In genomic region chr2:28613616-28614501, GRCh38 we compare ENCODE assay signal across 1 cellular context.
TF ChIP-seq lines count a peak whose summit lies in the region.

No MANE protein-coding gene starts in this region.

TF ChIP-seq in HEK293, 187 proteins besides CTCF, POLR2A, EP300 and RAD21 (continued from another document and continues in another):
- TF ChIP-seq, protein P1, sequence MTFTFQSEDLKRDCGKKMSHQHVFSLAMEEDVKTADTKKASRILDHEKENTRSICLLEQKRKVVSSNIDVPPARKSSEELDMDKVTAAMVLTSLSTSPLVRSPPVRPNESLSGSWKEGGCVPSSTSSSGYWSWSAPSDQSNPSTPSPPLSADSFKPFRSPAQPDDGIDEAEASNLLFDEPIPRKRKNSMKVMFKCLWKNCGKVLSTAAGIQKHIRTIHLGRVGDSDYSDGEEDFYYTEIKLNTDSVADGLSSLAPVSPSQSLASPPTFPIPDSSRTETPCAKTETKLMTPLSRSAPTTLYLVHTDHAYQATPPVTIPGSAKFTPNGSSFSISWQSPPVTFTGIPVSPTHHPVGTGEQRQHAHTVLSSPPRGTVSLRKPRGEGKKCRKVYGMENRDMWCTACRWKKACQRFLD (tag by site-specific recombination; IDR thresholded peaks at IDR 0.05): no peak
- no peak for TF ChIP-seq ZNF202 (tag by site-specific recombination; IDR thresholded peaks at IDR 0.05; ENCODE audit: borderline replicate concordance)
- TF ChIP-seq HOXD13 (CRISPR knock-in tag; IDR thresholded peaks at IDR 0.05; ENCODE audit: borderline replicate concordance): no peak
- no peak for TF ChIP-seq HOXA7 (CRISPR knock-in tag; IDR thresholded peaks at IDR 0.05; ENCODE audit: borderline replicate concordance)
- TF ChIP-seq, protein P2, sequence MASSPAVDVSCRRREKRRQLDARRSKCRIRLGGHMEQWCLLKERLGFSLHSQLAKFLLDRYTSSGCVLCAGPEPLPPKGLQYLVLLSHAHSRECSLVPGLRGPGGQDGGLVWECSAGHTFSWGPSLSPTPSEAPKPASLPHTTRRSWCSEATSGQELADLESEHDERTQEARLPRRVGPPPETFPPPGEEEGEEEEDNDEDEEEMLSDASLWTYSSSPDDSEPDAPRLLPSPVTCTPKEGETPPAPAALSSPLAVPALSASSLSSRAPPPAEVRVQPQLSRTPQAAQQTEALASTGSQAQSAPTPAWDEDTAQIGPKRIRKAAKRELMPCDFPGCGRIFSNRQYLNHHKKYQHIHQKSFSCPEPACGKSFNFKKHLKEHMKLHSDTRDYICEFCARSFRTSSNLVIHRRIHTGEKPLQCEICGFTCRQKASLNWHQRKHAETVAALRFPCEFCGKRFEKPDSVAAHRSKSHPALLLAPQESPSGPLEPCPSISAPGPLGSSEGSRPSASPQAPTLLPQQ (tag by site-specific recombination; IDR thresholded peaks at IDR 0.05): peak; percentile 54; the same call in 1 of the 2 replicates
- TF ChIP-seq ZFP37 (tag by site-specific recombination; IDR thresholded peaks at IDR 0.05): 0 out of 2 replicates have a peak, but pooled peaks have one; percentile 25
- TF ChIP-seq ZNF654 (tag by site-specific recombination; IDR thresholded peaks at IDR 0.05; ENCODE audit: low read depth): no peak
- no peak for TF ChIP-seq ZNF114 (tag by site-specific recombination; IDR thresholded peaks at IDR 0.05)
- TF ChIP-seq ZNF24 (tag by site-specific recombination; IDR thresholded peaks at IDR 0.05): 0 out of 2 replicates have a peak, but pooled peaks have one; percentile 42
- TF ChIP-seq, protein P3, sequence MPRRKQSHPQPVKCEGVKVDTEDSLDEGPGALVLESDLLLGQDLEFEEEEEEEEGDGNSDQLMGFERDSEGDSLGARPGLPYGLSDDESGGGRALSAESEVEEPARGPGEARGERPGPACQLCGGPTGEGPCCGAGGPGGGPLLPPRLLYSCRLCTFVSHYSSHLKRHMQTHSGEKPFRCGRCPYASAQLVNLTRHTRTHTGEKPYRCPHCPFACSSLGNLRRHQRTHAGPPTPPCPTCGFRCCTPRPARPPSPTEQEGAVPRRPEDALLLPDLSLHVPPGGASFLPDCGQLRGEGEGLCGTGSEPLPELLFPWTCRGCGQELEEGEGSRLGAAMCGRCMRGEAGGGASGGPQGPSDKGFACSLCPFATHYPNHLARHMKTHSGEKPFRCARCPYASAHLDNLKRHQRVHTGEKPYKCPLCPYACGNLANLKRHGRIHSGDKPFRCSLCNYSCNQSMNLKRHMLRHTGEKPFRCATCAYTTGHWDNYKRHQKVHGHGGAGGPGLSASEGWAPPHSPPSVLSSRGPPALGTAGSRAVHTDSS (tag by site-specific recombination; IDR thresholded peaks at IDR 0.05): no peak
- no peak; the same call in 1 of the 2 replicates for TF ChIP-seq ATF2 (tag by site-specific recombination; IDR thresholded peaks at IDR 0.05; ENCODE audit: low read depth)
- TF ChIP-seq, protein P4, sequence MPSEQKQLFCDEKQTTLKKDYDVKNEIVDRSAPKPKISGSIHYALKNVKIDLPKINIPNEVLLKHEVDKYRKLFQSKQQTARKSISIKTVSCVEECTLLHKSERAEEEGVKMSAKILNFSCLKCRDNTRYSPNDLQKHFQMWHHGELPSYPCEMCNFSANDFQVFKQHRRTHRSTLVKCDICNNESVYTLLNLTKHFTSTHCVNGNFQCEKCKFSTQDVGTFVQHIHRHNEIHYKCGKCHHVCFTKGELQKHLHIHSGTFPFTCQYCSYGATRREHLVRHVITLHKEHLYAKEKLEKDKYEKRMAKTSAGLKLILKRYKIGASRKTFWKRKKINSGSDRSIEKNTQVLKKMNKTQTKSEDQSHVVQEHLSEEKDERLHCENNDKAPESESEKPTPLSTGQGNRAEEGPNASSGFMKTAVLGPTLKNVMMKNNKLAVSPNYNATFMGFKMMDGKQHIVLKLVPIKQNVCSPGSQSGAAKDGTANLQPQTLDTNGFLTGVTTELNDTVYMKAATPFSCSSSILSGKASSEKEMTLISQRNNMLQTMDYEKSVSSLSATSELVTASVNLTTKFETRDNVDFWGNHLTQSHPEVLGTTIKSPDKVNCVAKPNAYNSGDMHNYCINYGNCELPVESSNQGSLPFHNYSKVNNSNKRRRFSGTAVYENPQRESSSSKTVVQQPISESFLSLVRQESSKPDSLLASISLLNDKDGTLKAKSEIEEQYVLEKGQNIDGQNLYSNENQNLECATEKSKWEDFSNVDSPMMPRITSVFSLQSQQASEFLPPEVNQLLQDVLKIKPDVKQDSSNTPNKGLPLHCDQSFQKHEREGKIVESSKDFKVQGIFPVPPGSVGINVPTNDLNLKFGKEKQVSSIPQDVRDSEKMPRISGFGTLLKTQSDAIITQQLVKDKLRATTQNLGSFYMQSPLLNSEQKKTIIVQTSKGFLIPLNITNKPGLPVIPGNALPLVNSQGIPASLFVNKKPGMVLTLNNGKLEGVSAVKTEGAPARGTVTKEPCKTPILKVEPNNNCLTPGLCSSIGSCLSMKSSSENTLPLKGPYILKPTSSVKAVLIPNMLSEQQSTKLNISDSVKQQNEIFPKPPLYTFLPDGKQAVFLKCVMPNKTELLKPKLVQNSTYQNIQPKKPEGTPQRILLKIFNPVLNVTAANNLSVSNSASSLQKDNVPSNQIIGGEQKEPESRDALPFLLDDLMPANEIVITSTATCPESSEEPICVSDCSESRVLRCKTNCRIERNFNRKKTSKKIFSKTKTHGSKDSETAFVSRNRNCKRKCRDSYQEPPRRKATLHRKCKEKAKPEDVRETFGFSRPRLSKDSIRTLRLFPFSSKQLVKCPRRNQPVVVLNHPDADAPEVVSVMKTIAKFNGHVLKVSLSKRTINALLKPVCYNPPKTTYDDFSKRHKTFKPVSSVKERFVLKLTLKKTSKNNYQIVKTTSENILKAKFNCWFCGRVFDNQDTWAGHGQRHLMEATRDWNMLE (tag by site-specific recombination; conservative IDR thresholded peaks at IDR 0.05; ENCODE audit: low read depth): peak; percentile 44
- TF ChIP-seq, protein P5, sequence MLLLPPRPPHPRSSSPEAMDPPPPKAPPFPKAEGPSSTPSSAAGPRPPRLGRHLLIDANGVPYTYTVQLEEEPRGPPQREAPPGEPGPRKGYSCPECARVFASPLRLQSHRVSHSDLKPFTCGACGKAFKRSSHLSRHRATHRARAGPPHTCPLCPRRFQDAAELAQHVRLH (tag by site-specific recombination; IDR thresholded peaks at IDR 0.05): no peak
- no peak for TF ChIP-seq PRDM1 (tag by site-specific recombination; IDR thresholded peaks at IDR 0.05)
- TF ChIP-seq ZBTB26 (tag by site-specific recombination; optimal IDR thresholded peaks at IDR 0.05): no peak
- peak; percentile 86 for TF ChIP-seq ZBTB21 (tag by site-specific recombination; IDR thresholded peaks at IDR 0.05)
- TF ChIP-seq FEZF1 (tag by site-specific recombination; IDR thresholded peaks at IDR 0.05): peak; percentile 89
- no peak for TF ChIP-seq ZNF404 (tag by site-specific recombination; IDR thresholded peaks at IDR 0.05)
- no peak for TF ChIP-seq BCL11A (tag by site-specific recombination; IDR thresholded peaks at IDR 0.05; ENCODE audit: low read depth)
- TF ChIP-seq ZNF2 (tag by site-specific recombination; IDR thresholded peaks at IDR 0.05): no peak
- TF ChIP-seq SP7 (tag by site-specific recombination; IDR thresholded peaks at IDR 0.05): peak; percentile 83
- TF ChIP-seq ZNF398 (tag by site-specific recombination; IDR thresholded peaks at IDR 0.05): peak; percentile 42
- TF ChIP-seq, protein P6, sequence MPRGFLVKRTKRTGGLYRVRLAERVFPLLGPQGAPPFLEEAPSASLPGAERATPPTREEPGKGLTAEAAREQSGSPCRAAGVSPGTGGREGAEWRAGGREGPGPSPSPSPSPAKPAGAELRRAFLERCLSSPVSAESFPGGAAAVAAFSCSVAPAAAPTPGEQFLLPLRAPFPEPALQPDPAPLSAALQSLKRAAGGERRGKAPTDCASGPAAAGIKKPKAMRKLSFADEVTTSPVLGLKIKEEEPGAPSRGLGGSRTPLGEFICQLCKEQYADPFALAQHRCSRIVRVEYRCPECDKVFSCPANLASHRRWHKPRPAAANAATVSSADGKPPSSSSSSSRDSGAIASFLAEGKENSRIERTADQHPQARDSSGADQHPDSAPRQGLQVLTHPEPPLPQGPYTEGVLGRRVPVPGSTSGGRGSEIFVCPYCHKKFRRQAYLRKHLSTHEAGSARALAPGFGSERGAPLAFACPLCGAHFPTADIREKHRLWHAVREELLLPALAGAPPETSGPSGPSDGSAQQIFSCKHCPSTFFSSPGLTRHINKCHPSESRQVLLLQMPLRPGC (tag by site-specific recombination; IDR thresholded peaks at IDR 0.05): 0 out of 2 replicates have a peak, but pooled peaks have one; percentile 47
- no peak for TF ChIP-seq ZNF747 (tag by site-specific recombination; IDR thresholded peaks at IDR 0.05)
- no peak for TF ChIP-seq ZNF777 (tag by site-specific recombination; IDR thresholded peaks at IDR 0.05; ENCODE audit: borderline replicate concordance)
- TF ChIP-seq ZNF394 (tag by site-specific recombination; IDR thresholded peaks at IDR 0.05; ENCODE audit: borderline replicate concordance): peak; percentile 61; the same call in 1 of the 2 replicates
- 0 out of 2 replicates have a peak, but pooled peaks have one; percentile 18 for TF ChIP-seq ZBTB48 (tag by site-specific recombination; IDR thresholded peaks at IDR 0.05)
- no peak for TF ChIP-seq ZNF488 (tag by site-specific recombination; IDR thresholded peaks at IDR 0.05)
- no peak for TF ChIP-seq ZNF701 (tag by site-specific recombination; IDR thresholded peaks at IDR 0.05)
- no peak for TF ChIP-seq ZNF266 (tag by site-specific recombination; IDR thresholded peaks at IDR 0.05; ENCODE audit: low read depth)
- TF ChIP-seq, protein P7, sequence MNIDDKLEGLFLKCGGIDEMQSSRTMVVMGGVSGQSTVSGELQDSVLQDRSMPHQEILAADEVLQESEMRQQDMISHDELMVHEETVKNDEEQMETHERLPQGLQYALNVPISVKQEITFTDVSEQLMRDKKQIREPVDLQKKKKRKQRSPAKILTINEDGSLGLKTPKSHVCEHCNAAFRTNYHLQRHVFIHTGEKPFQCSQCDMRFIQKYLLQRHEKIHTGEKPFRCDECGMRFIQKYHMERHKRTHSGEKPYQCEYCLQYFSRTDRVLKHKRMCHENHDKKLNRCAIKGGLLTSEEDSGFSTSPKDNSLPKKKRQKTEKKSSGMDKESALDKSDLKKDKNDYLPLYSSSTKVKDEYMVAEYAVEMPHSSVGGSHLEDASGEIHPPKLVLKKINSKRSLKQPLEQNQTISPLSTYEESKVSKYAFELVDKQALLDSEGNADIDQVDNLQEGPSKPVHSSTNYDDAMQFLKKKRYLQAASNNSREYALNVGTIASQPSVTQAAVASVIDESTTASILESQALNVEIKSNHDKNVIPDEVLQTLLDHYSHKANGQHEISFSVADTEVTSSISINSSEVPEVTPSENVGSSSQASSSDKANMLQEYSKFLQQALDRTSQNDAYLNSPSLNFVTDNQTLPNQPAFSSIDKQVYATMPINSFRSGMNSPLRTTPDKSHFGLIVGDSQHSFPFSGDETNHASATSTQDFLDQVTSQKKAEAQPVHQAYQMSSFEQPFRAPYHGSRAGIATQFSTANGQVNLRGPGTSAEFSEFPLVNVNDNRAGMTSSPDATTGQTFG (tag by site-specific recombination; IDR thresholded peaks at IDR 0.05; ENCODE audit: borderline replicate concordance): no peak
- TF ChIP-seq MYNN (tag by site-specific recombination; IDR thresholded peaks at IDR 0.05; ENCODE audit: borderline replicate concordance): no peak
- TF ChIP-seq ZSCAN18 (tag by site-specific recombination; IDR thresholded peaks at IDR 0.05): no peak
- no peak for TF ChIP-seq ZNF623 (tag by site-specific recombination; IDR thresholded peaks at IDR 0.05)
- no peak for TF ChIP-seq ZNF274 (IDR thresholded peaks at IDR 0.05; ENCODE audit: low read length)
- no peak for TF ChIP-seq ZNF274 (tag by site-specific recombination; IDR thresholded peaks at IDR 0.05; ENCODE audit: borderline replicate concordance)
- no peak for TF ChIP-seq ZNF548 (tag by site-specific recombination; IDR thresholded peaks at IDR 0.05)
